ENCODE assay signal across 17 cellular contexts in genomic region chrX:19832186-19832965, GRCh38. TPM values are rescaled to one million over a fixed set of nuclear protein-coding genes. Genes with fewer than 3 reads are reported as not detected.
DNase-seq lines count a peak whose midpoint lies in the region; TF ChIP-seq lines count a peak whose summit lies in the region.
"Had no signal": no experiment of that assay in that cellular context is flagged by ENCODE, and none has a peak within 500 bp of the region (broad histone marks: within the 10 kb centered on the region; RNA-seq: fewer than 3 reads in every experiment).

No MANE protein-coding gene starts in this region.

- H3K4me3 ChIP-seq in coronary artery, result no peak overlapping the region
- H3K4me3 ChIP-seq: BLaER1 treated with 17β-estradiol and CSF1 and Interleukin-3, amounts not matched to agents 10 nM and 100 nM had no signal

- TF ChIP-seq CTCF in coronary artery (IDR thresholded peaks at IDR 0.05), result no peak
- no peak for TF ChIP-seq CTCF in osteocyte (IDR thresholded peaks at IDR 0.05)

- no peak overlapping the region for H3K27ac ChIP-seq in coronary artery
- H3K27ac ChIP-seq: 22Rv1; BLaER1 treated with 17β-estradiol and CSF1 and Interleukin-3, amounts not matched to agents 10 nM and 100 nM; HL-60 had no signal

- peak overlapping the region; percentile 15 for H3K27ac Mint-ChIP-seq in T-helper 1 cell treated with Interleukin-12 subunit alpha and Interleukin-12 subunit beta and Interleukin-4 antibody, amounts not matched to agents 30 μg/mL and 1 μg/mL, for 36 hours
- H3K27ac Mint-ChIP-seq in IgD-negative memory B cell (peak overlapping the region in 2 of 3 donors; percentile 23 to 54), osteocyte (ENCODE audit: unreplicated experiment) (no peak overlapping the region)
- no peak overlapping the region for H3K27ac Mint-ChIP-seq in activated T-helper 2 cell treated with anti-CD3 and anti-CD28 coated beads, Interferon-gamma antibody, Interleukin-2, Interleukin-4, amounts not matched to agents 10 μg/mL and 5 μg/mL and 100 μg/mL, durations not matched to agents 14 hours and 24 hours and 36 hours
- H3K27ac Mint-ChIP-seq: HFFc6 had no signal

- intact Hi-C loops in activated T-helper 2 cell treated with anti-CD3 and anti-CD28 coated beads, Interferon-gamma antibody, Interleukin-2, Interleukin-4, amounts not matched to agents 10 μg/mL and 5 μg/mL and 100 μg/mL, durations not matched to agents 14 hours and 24 hours and 36 hours (cut with micrococcal nuclease), result no loop called here

- DNase-seq in T-helper 1 cell (no peak), coronary artery (ENCODE audit: low spot score) (peak; percentile 60), osteocyte (ENCODE audit: extremely low spot score, unreplicated experiment) (peak; percentile 66), HPDE6-E6E7 (ENCODE audit: extremely low spot score) (no peak), NCI-H2227 treated with DMSO at 0.1 percent for 48 hours (lab: John Stamatoyannopoulos, UW) (no peak)
- no peak for DNase-seq in activated T-helper 2 cell treated with anti-CD3 and anti-CD28 coated beads, Interferon-gamma antibody, Interleukin-2, Interleukin-4, amounts not matched to agents 10 μg/mL and 5 μg/mL and 100 μg/mL, durations not matched to agents 14 hours and 24 hours and 36 hours (ENCODE audit: low spot score)
- DNase-seq: COR-L47, HFFc6, KBM-7, NCI-H1048, NCI-H146, NCI-H226 had no signal

- peaks cover 8% of the 10 kb centered on the region for H3K9me3 Mint-ChIP-seq in T-helper 1 cell treated with Interleukin-12 subunit alpha and Interleukin-12 subunit beta and Interleukin-4 antibody, amounts not matched to agents 30 μg/mL and 1 μg/mL, for 36 hours
- peaks cover 0 to 3% (median 0%) of the 10 kb centered on the region in 3 donors for H3K9me3 Mint-ChIP-seq in IgD-negative memory B cell
- H3K9me3 Mint-ChIP-seq in osteocyte (ENCODE audit: unreplicated experiment), result peaks cover 6% of the 10 kb centered on the region
- peaks cover 8% of the 10 kb centered on the region for H3K9me3 Mint-ChIP-seq in activated T-helper 2 cell treated with anti-CD3 and anti-CD28 coated beads, Interferon-gamma antibody, Interleukin-2, Interleukin-4, amounts not matched to agents 10 μg/mL and 5 μg/mL and 100 μg/mL, durations not matched to agents 14 hours and 24 hours and 36 hours
- H3K9me3 Mint-ChIP-seq: HFFc6 had no signal

- H3K4me3 Mint-ChIP-seq in T-helper 1 cell treated with Interleukin-12 subunit alpha and Interleukin-12 subunit beta and Interleukin-4 antibody, amounts not matched to agents 30 μg/mL and 1 μg/mL, for 36 hours, result no peak overlapping the region
- H3K4me3 Mint-ChIP-seq in IgD-negative memory B cell (no peak overlapping the region), osteocyte (ENCODE audit: unreplicated experiment) (no peak overlapping the region)
- H3K4me3 Mint-ChIP-seq in activated T-helper 2 cell treated with anti-CD3 and anti-CD28 coated beads, Interferon-gamma antibody, Interleukin-2, Interleukin-4, amounts not matched to agents 10 μg/mL and 5 μg/mL and 100 μg/mL, durations not matched to agents 14 hours and 24 hours and 36 hours (ENCODE audit: low read depth), result no peak overlapping the region
- H3K4me3 Mint-ChIP-seq: HFFc6 had no signal

- H3K4me1 Mint-ChIP-seq in T-helper 1 cell treated with Interleukin-12 subunit alpha and Interleukin-12 subunit beta and Interleukin-4 antibody, amounts not matched to agents 30 μg/mL and 1 μg/mL, for 36 hours (ENCODE audit: low read depth), result peaks cover 25% of the 10 kb centered on the region
- H3K4me1 Mint-ChIP-seq in IgD-negative memory B cell (peaks cover under 1 to 18% (median 8%) of the 10 kb centered on the region in 3 donors), osteocyte (ENCODE audit: unreplicated experiment) (no peaks in the 10 kb centered on the region)
- H3K4me1 Mint-ChIP-seq in activated T-helper 2 cell treated with anti-CD3 and anti-CD28 coated beads, Interferon-gamma antibody, Interleukin-2, Interleukin-4, amounts not matched to agents 10 μg/mL and 5 μg/mL and 100 μg/mL, durations not matched to agents 14 hours and 24 hours and 36 hours (ENCODE audit: low read depth), result peaks cover 35% of the 10 kb centered on the region

- H3K27me3 Mint-ChIP-seq in T-helper 1 cell treated with Interleukin-12 subunit alpha and Interleukin-12 subunit beta and Interleukin-4 antibody, amounts not matched to agents 30 μg/mL and 1 μg/mL, for 36 hours (ENCODE audit: low read depth), result no peaks in the 10 kb centered on the region
- H3K27me3 Mint-ChIP-seq in IgD-negative memory B cell (no peaks in the 10 kb centered on the region), osteocyte (ENCODE audit: unreplicated experiment) (no peaks in the 10 kb centered on the region)
- no peaks in the 10 kb centered on the region for H3K27me3 Mint-ChIP-seq in activated T-helper 2 cell treated with anti-CD3 and anti-CD28 coated beads, Interferon-gamma antibody, Interleukin-2, Interleukin-4, amounts not matched to agents 10 μg/mL and 5 μg/mL and 100 μg/mL, durations not matched to agents 14 hours and 24 hours and 36 hours (ENCODE audit: low read depth)

- H3K36me3 Mint-ChIP-seq in T-helper 1 cell treated with Interleukin-12 subunit alpha and Interleukin-12 subunit beta and Interleukin-4 antibody, amounts not matched to agents 30 μg/mL and 1 μg/mL, for 36 hours (ENCODE audit: low read depth), result peaks cover 15% of the 10 kb centered on the region
- peaks cover 2% of the 10 kb centered on the region for H3K36me3 Mint-ChIP-seq in IgD-negative memory B cell
- peaks cover 4% of the 10 kb centered on the region for H3K36me3 Mint-ChIP-seq in osteocyte (ENCODE audit: unreplicated experiment)
- H3K36me3 Mint-ChIP-seq in activated T-helper 2 cell treated with anti-CD3 and anti-CD28 coated beads, Interferon-gamma antibody, Interleukin-2, Interleukin-4, amounts not matched to agents 10 μg/mL and 5 μg/mL and 100 μg/mL, durations not matched to agents 14 hours and 24 hours and 36 hours (ENCODE audit: low read depth), result peaks cover 37% of the 10 kb centered on the region

RNA-seq across cellular contexts. Expression of gene SH3KBP1, which starts 55.0 kb away (rescaled TPM):
- polyA plus RNA-seq in IgD-negative memory B cell, result 93.1 TPM
- 48.1 and 52.7 TPM in 2 replicates for total RNA-seq in osteocyte
- total RNA-seq in activated T-helper 2 cell treated with anti-CD3 and anti-CD28 coated beads, Interferon-gamma antibody, Interleukin-2, Interleukin-4, amounts not matched to agents 10 μg/mL and 5 μg/mL and 100 μg/mL, durations not matched to agents 14 hours and 24 hours and 36 hours, result 61.6 and 67.9 TPM in 2 replicates

Comparison
In these comparisons a context has a peak if more than half of its experiments do, and no peak if none do; other contexts are left out.
1. H3K27ac Mint-ChIP-seq: peak in T-helper 1 cell treated with Interleukin-12 subunit alpha and Interleukin-12 subunit beta and Interleukin-4 antibody, amounts not matched to agents 30 μg/mL and 1 μg/mL, for 36 hours (single experiment) and IgD-negative memory B cell (2 of 3); none in osteocyte (single experiment) and activated T-helper 2 cell treated with anti-CD3 and anti-CD28 coated beads, Interferon-gamma antibody, Interleukin-2, Interleukin-4, amounts not matched to agents 10 μg/mL and 5 μg/mL and 100 μg/mL, durations not matched to agents 14 hours and 24 hours and 36 hours (single experiment).
2. DNase-seq: peak in coronary artery (single experiment) and osteocyte (single experiment); none in T-helper 1 cell (0 of 5), activated T-helper 2 cell treated with anti-CD3 and anti-CD28 coated beads, Interferon-gamma antibody, Interleukin-2, Interleukin-4, amounts not matched to agents 10 μg/mL and 5 μg/mL and 100 μg/mL, durations not matched to agents 14 hours and 24 hours and 36 hours (single experiment), HPDE6-E6E7 (single experiment) and NCI-H2227 treated with DMSO at 0.1 percent for 48 hours (single experiment).